In the genomic region with DNA sequence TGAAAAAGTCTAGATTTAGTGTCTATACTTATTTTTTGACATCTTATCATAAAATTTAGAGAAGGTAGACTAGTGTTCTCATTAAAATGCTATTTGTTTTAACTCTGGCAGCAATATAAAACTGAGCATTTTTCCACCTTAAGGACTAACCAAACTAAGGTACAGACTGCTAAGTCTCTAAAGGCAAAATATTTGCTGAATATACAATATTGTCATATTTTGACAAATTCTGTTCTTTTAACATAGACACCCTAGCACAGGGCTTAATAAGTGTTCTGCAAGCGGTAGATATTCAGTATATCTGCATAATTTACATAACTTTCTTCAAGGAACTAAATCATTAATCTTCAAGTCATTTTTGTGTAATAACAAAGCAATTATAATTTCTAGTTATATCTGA, we compare ENCODE assay signal across 22 cellular contexts. TPM values are rescaled to one million over a fixed set of nuclear protein-coding genes. Genes with fewer than 3 reads are reported as not detected.
"Had no signal": no experiment of that assay in that cellular context is flagged by ENCODE, and none has a peak within 500 bp of the region (broad histone marks: within the 10 kb centered on the region; RNA-seq: fewer than 3 reads in every experiment).

No MANE protein-coding gene starts in this region.

- DNase-seq: Karpas-422, KG1, MM.1S, NCI-H1092 treated with DMSO at 0.1 percent for 48 hours, NCI-H1436, NCI-H187, NCI-H2029, NCI-H2081 treated with DMSO at 0.1 percent for 48 hours, NCI-H2171, NCI-H226, NCI-H446, NCI-H510A, NCI-H524 treated with DMSO at 0.1 percent for 48 hours, NCI-H69, NCI-H774, Right ventricle myocardium superior, RPMI8226, SIG-M5, SW 1271, T-cell had no signal

- ATAC-seq: T-cell had no signal

- H3K27ac ChIP-seq: SJSA1, SK-N-MC had no signal

- H3K9me3 ChIP-seq: SJSA1 had no signal

- H3K27me3 ChIP-seq: SJSA1 had no signal

- H3K4me3 ChIP-seq: SJSA1, SK-N-MC had no signal

RNA-seq across cellular contexts. Expression of gene RTKN2, which starts 8.6 kb away (rescaled TPM):
- total RNA-seq: Right ventricle myocardium superior had no signal
